25 cellular contexts compared by ENCODE assay signal in genomic region chr6:33007831-33008395, GRCh38. TPM values are rescaled to one million over a fixed set of nuclear protein-coding genes. Genes with fewer than 3 reads are reported as not detected.
DNase-seq lines count a peak whose midpoint lies in the region; ATAC-seq and TF ChIP-seq lines count a peak whose summit lies in the region.
"Had no signal": no experiment of that assay in that cellular context is flagged by ENCODE, and none has a peak within 500 bp of the region (broad histone marks: within the 10 kb centered on the region; RNA-seq: fewer than 3 reads in every experiment).

No MANE protein-coding gene starts in this region.

- H3K4me3 Mint-ChIP-seq in dendritic cell treated with granulocyte-macrophage colony-stimulating factor and Interleukin-4, amounts not matched to agents 40 ng/mL and 50 ng/mL, for 4 days = peak overlapping the region; percentile 87
- peak overlapping the region; percentile 99 for H3K4me3 Mint-ChIP-seq in stimulated activated memory B cell treated with anti-CD40 and anti-IgM and Interleukin-4, amounts not matched to agents 10 μg/mL and 1 μg/mL and 100 μg/mL, for 72 hours
- H3K4me3 Mint-ChIP-seq: neural progenitor cell had no signal

- WGBS in aorta, 2 donors = 62 to 75% methylated on average over 26 of the region's 26 CpGs

- H3K27ac Mint-ChIP-seq in dendritic cell treated with granulocyte-macrophage colony-stimulating factor and Interleukin-4, amounts not matched to agents 40 ng/mL and 50 ng/mL, for 4 days = peak overlapping the region; percentile 85
- peak overlapping the region; percentile 94 for H3K27ac Mint-ChIP-seq in stimulated activated memory B cell treated with anti-CD40 and anti-IgM and Interleukin-4, amounts not matched to agents 10 μg/mL and 1 μg/mL and 100 μg/mL, for 72 hours
- H3K27ac Mint-ChIP-seq: neural progenitor cell had no signal

- ATAC-seq in stimulated activated memory B cell treated with anti-CD40 and anti-IgM and Interleukin-4, amounts not matched to agents 10 μg/mL and 1 μg/mL and 100 μg/mL, for 72 hours = no peak
- ATAC-seq in HG03108 (IDR thresholded peaks at IDR 0.05; ENCODE audit: unreplicated experiment) (no peak), aorta (ENCODE audit: low FRiP score) (no peak)
- ATAC-seq: A549, HCT116, psoas muscle, Right ventricle myocardium inferior had no signal

- intact Hi-C loops in dendritic cell treated with granulocyte-macrophage colony-stimulating factor and Interleukin-4, amounts not matched to agents 40 ng/mL and 50 ng/mL, for 4 days (cut with micrococcal nuclease) = no loop called here
- intact Hi-C loops in left ventricle myocardium inferior (cut with micrococcal nuclease) = no loop called here
- intact Hi-C loops in aorta (cut with DNase I) = no loop called here

- H3K27me3 ChIP-seq in left ventricle myocardium inferior (ENCODE audit: low read depth) = peaks cover 49% of the 10 kb centered on the region
- H3K27me3 ChIP-seq in aorta (ENCODE audit: control insufficient read depth in 1 of 2, insufficient read depth in 2 of 2, low read length in 1 of 2) = peaks cover 0 to 2% of the 10 kb centered on the region in 2 donors
- H3K27me3 ChIP-seq: ascending aorta, neural progenitor cell, thyroid gland had no signal

- DNase-seq in activated CD8-positive, alpha-beta memory T cell treated with anti-CD3 and anti-CD28 coated beads, Interleukin-2, amount 50 U/mL, for 48 hours = peak; percentile 47
- DNase-seq in activated CD8-positive, alpha-beta memory T cell treated with anti-CD3 and anti-CD28 coated beads for 24 hours = no peak
- DNase-seq in NCI-H69 (lab: John Stamatoyannopoulos, UW) = peak; percentile 51
- DNase-seq in left ventricle myocardium inferior = no peak
- DNase-seq in aorta = no peak
- DNase-seq: activated effector memory CD4-positive, alpha-beta T cell treated with anti-CD3 and anti-CD28 coated beads, Interleukin-2, amount 50 U/mL, for 16 hours; DMS79 treated with DMSO at 0.1 percent for 48 hours; hippocampal formation; mesenchymal stem cell; NCI-H1092; NCI-H2081 treated with DMSO at 0.1 percent for 48 hours; NCI-H524; psoas muscle; T-helper 1 cell; thyroid gland had no signal

- no peaks in the 10 kb centered on the region for H3K9me3 Mint-ChIP-seq in dendritic cell treated with granulocyte-macrophage colony-stimulating factor and Interleukin-4, amounts not matched to agents 40 ng/mL and 50 ng/mL, for 4 days
- H3K9me3 Mint-ChIP-seq in stimulated activated memory B cell treated with anti-CD40 and anti-IgM and Interleukin-4, amounts not matched to agents 10 μg/mL and 1 μg/mL and 100 μg/mL, for 72 hours = no peaks in the 10 kb centered on the region
- H3K9me3 Mint-ChIP-seq: neural progenitor cell had no signal

- peaks cover 9% of the 10 kb centered on the region for H3K4me1 ChIP-seq in left ventricle myocardium inferior
- H3K4me1 ChIP-seq in aorta (ENCODE audit: control insufficient read depth in 1 of 2, insufficient read depth in 2 of 2, low read length in 2 of 2) = no peaks in the 10 kb centered on the region
- H3K4me1 ChIP-seq: A549, ascending aorta, psoas muscle, thyroid gland had no signal

- H3K36me3 ChIP-seq in left ventricle myocardium inferior (no peaks in the 10 kb centered on the region), aorta (ENCODE audit: control insufficient read depth in 1 of 2, insufficient read depth in 2 of 2, low read length in 1 of 2) (no peaks in the 10 kb centered on the region)
- H3K36me3 ChIP-seq: ascending aorta, neural progenitor cell, thyroid gland had no signal

- H3K27me3 Mint-ChIP-seq in dendritic cell treated with granulocyte-macrophage colony-stimulating factor and Interleukin-4, amounts not matched to agents 40 ng/mL and 50 ng/mL, for 4 days = peaks cover 13% of the 10 kb centered on the region
- no peaks in the 10 kb centered on the region for H3K27me3 Mint-ChIP-seq in stimulated activated memory B cell treated with anti-CD40 and anti-IgM and Interleukin-4, amounts not matched to agents 10 μg/mL and 1 μg/mL and 100 μg/mL, for 72 hours

- H3K27ac ChIP-seq in left ventricle myocardium inferior (replicated peaks) (no peak overlapping the region), aorta (ENCODE audit: low read depth in 1 of 2, low read length in 2 of 2) (no peak overlapping the region)
- H3K27ac ChIP-seq: A549, ascending aorta, neural progenitor cell, psoas muscle, thyroid gland had no signal

- H3K4me3 ChIP-seq in left ventricle myocardium inferior (no peak overlapping the region), aorta (ENCODE audit: low read length in 2 of 2) (no peak overlapping the region)
- H3K4me3 ChIP-seq: A549, ascending aorta, psoas muscle, thyroid gland had no signal

- H3K9me3 ChIP-seq in left ventricle myocardium inferior (replicated peaks) (no peaks in the 10 kb centered on the region), aorta (ENCODE audit: control insufficient read depth, low read length) (no peaks in the 10 kb centered on the region)
- H3K9me3 ChIP-seq: A549, ascending aorta, psoas muscle, thyroid gland had no signal

- no peak for TF ChIP-seq CTCF in left ventricle myocardium inferior (IDR thresholded peaks at IDR 0.05; ENCODE audit: borderline replicate concordance)

- H3K4me1 Mint-ChIP-seq in dendritic cell treated with granulocyte-macrophage colony-stimulating factor and Interleukin-4, amounts not matched to agents 40 ng/mL and 50 ng/mL, for 4 days (ENCODE audit: low read depth) = peaks cover 40% of the 10 kb centered on the region
- H3K4me1 Mint-ChIP-seq in stimulated activated memory B cell treated with anti-CD40 and anti-IgM and Interleukin-4, amounts not matched to agents 10 μg/mL and 1 μg/mL and 100 μg/mL, for 72 hours = peaks cover 51% of the 10 kb centered on the region

- peaks cover 47% of the 10 kb centered on the region for H3K36me3 Mint-ChIP-seq in dendritic cell treated with granulocyte-macrophage colony-stimulating factor and Interleukin-4, amounts not matched to agents 40 ng/mL and 50 ng/mL, for 4 days (ENCODE audit: low read depth)
- peaks cover 44% of the 10 kb centered on the region for H3K36me3 Mint-ChIP-seq in stimulated activated memory B cell treated with anti-CD40 and anti-IgM and Interleukin-4, amounts not matched to agents 10 μg/mL and 1 μg/mL and 100 μg/mL, for 72 hours
- H3K36me3 Mint-ChIP-seq: neural progenitor cell had no signal

RNA-seq across cellular contexts. Expression of gene HLA-DOA, which starts 1.5 kb away (rescaled TPM):
- total RNA-seq in left ventricle myocardium inferior = 1.8 TPM
- 10 to 100 TPM; 10.4 to 16.7 TPM for total RNA-seq in aorta
- 1 to 10 TPM in 1 of 2 donors, under 1 TPM in 1; 0.28 to 2.8 TPM for polyA plus RNA-seq in aorta
- total RNA-seq: endothelial cell of umbilical vein had no signal
- polyA plus RNA-seq: endothelial cell of umbilical vein, keratinocyte had no signal

RNA-seq across cellular contexts. Expression of gene BRD2, which starts 39.5 kb away (rescaled TPM):
- total RNA-seq in left ventricle myocardium inferior (63.4 TPM), aorta (100 to 1,000 TPM; 166 to 181 TPM)
- polyA plus RNA-seq in aorta = 100 to 1,000 TPM in 1 of 2 donors, 10 to 100 TPM in 1; 71.0 to 145 TPM

RNA-seq across cellular contexts. Expression of gene HLA-DMA, which starts 55.0 kb away (rescaled TPM):
- total RNA-seq in left ventricle myocardium inferior (15.8 TPM), aorta (100 to 1,000 TPM in 1 of 2 donors, 10 to 100 TPM in 1; 36.9 to 109 TPM)
- polyA plus RNA-seq in aorta = 10 to 100 TPM in 1 of 2 donors, 1 to 10 TPM in 1; 9.8 to 33.3 TPM

Comparison
In these comparisons a context has a peak if more than half of its experiments do, and no peak if none do; other contexts are left out.
1. DNase-seq: peak in activated CD8-positive, alpha-beta memory T cell treated with anti-CD3 and anti-CD28 coated beads, Interleukin-2, amount 50 U/mL, for 48 hours (single experiment) and NCI-H69 (single experiment); none in activated CD8-positive, alpha-beta memory T cell treated with anti-CD3 and anti-CD28 coated beads for 24 hours (single experiment), left ventricle myocardium inferior (single experiment) and aorta (0 of 2).